Comparison of ENCODE assay signal across 2 cellular contexts in the genomic region with DNA sequence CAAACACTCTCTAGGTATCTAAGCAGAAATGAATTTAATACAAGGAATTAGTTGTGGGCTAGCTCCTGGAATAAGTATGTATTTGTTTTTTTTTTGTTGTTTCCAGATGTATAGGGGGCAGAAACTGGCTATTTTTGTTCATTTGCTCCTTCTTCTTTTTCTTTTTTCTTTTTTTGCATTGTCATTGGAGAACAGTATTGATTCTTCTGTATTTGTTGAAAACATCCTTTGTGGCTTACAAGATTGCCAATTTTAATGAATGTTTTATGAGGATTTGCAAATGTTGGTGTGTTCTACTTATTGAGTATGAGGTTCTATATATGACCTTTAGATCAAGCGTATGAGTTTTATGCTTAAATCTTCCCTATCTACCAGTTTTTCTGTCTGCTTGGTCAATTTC.
TF ChIP-seq lines count a peak whose summit lies in the region.

No MANE protein-coding gene starts in this region.

TF ChIP-seq in A549, 52 proteins besides CTCF, POLR2A, EP300 and RAD21:
- TF ChIP-seq CBX8 (IDR thresholded peaks at IDR 0.05) (no peak), GATA3 (IDR thresholded peaks at IDR 0.05; ENCODE audit: borderline replicate concordance) (no peak), FOSL2 (IDR thresholded peaks at IDR 0.05) (no peak), FOSL2 (CRISPR knock-in tag; IDR thresholded peaks at IDR 0.05) (no peak), TP53 (CRISPR knock-in tag; IDR thresholded peaks at IDR 0.05) (no peak), RNF2 (IDR thresholded peaks at IDR 0.05; ENCODE audit: borderline replicate concordance, low read depth) (no peak), RARB (CRISPR knock-in tag; IDR thresholded peaks at IDR 0.05) (no peak), ZSCAN20 (CRISPR knock-in tag; IDR thresholded peaks at IDR 0.05) (no peak), CBX2 (IDR thresholded peaks at IDR 0.05; ENCODE audit: borderline replicate concordance, low read depth) (no peak), POLR2AphosphoS2 (conservative IDR thresholded peaks at IDR 0.05; ENCODE audit: low read length) (no peak), HOXB13 (CRISPR knock-in tag; IDR thresholded peaks at IDR 0.05; ENCODE audit: low read depth) (no peak), ZNF302 (CRISPR knock-in tag; IDR thresholded peaks at IDR 0.05) (no peak), CHD2 (IDR thresholded peaks at IDR 0.05; ENCODE audit: low read length, partially characterized antibody) (no peak), HOXB5 (CRISPR knock-in tag; IDR thresholded peaks at IDR 0.05) (no peak), EHMT2 (IDR thresholded peaks at IDR 0.05; ENCODE audit: low read depth) (no peak), KDM1A (IDR thresholded peaks at IDR 0.05; ENCODE audit: low read depth) (no peak)
- TF ChIP-seq, protein P1, sequence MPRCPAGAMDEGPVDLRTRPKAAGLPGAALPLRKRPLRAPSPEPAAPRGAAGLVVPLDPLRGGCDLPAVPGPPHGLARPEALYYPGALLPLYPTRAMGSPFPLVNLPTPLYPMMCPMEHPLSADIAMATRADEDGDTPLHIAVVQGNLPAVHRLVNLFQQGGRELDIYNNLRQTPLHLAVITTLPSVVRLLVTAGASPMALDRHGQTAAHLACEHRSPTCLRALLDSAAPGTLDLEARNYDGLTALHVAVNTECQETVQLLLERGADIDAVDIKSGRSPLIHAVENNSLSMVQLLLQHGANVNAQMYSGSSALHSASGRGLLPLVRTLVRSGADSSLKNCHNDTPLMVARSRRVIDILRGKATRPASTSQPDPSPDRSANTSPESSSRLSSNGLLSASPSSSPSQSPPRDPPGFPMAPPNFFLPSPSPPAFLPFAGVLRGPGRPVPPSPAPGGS (IDR thresholded peaks at IDR 0.05), result no peak

TF ChIP-seq in K562, 482 proteins besides CTCF, POLR2A, EP300 and RAD21:
- TF ChIP-seq, protein P2, sequence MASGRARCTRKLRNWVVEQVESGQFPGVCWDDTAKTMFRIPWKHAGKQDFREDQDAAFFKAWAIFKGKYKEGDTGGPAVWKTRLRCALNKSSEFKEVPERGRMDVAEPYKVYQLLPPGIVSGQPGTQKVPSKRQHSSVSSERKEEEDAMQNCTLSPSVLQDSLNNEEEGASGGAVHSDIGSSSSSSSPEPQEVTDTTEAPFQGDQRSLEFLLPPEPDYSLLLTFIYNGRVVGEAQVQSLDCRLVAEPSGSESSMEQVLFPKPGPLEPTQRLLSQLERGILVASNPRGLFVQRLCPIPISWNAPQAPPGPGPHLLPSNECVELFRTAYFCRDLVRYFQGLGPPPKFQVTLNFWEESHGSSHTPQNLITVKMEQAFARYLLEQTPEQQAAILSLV (tag; IDR thresholded peaks at IDR 0.05), result no peak
- TF ChIP-seq KAT2B (IDR thresholded peaks at IDR 0.05; ENCODE audit: low read depth, low read length) (no peak), SPI1 (IDR thresholded peaks at IDR 0.05; ENCODE audit: borderline replicate concordance, low read depth, low read length) (no peak), MAFG (tag; conservative IDR thresholded peaks at IDR 0.05) (peak; percentile 60), MTA2 (IDR thresholded peaks at IDR 0.05; ENCODE audit: low read depth) (no peak), ZNF197 (CRISPR knock-in tag; IDR thresholded peaks at IDR 0.05; ENCODE audit: low read depth) (no peak), BDP1 (IDR thresholded peaks at IDR 0.05; ENCODE audit: insufficient read depth, insufficient read length) (no peak), EGR1 (conservative IDR thresholded peaks at IDR 0.05) (no peak), C11orf30 (IDR thresholded peaks at IDR 0.05; ENCODE audit: low read depth) (0 out of 2 replicates have a peak, but pooled peaks have one; percentile 28), MTA1 (IDR thresholded peaks at IDR 0.05; ENCODE audit: borderline replicate concordance) (no peak), DACH1 (IDR thresholded peaks at IDR 0.05; ENCODE audit: partially characterized antibody) (no peak), KDM1A (IDR thresholded peaks at IDR 0.05) (no peak), ZFP30 (CRISPR knock-in tag; IDR thresholded peaks at IDR 0.05; ENCODE audit: borderline replicate concordance) (no peak), FOXK2 (conservative IDR thresholded peaks at IDR 0.05 in 1 of 2, IDR thresholded peaks at IDR 0.05 in 1 of 2; ENCODE audit: low read depth in 2 of 2) (no peak), TOE1 (IDR thresholded peaks at IDR 0.05; ENCODE audit: borderline replicate concordance) (no peak), TOE1 (CRISPR knock-in tag; IDR thresholded peaks at IDR 0.05; ENCODE audit: borderline replicate concordance, low read depth) (no peak), ZNF316 (IDR thresholded peaks at IDR 0.05) (peak; percentile 64), NFATC3 (IDR thresholded peaks at IDR 0.05) (no peak), SAFB2 (IDR thresholded peaks at IDR 0.05; ENCODE audit: borderline replicate concordance, low read depth, low read length, severe bottlenecking) (no peak), ZNF707 (CRISPR knock-in tag; conservative IDR thresholded peaks at IDR 0.05) (no peak), RBM34 (IDR thresholded peaks at IDR 0.05; ENCODE audit: borderline replicate concordance, insufficient read depth, low read length) (no peak), E2F3 (CRISPR knock-in tag; IDR thresholded peaks at IDR 0.05) (no peak)
- TF ChIP-seq, protein P3, sequence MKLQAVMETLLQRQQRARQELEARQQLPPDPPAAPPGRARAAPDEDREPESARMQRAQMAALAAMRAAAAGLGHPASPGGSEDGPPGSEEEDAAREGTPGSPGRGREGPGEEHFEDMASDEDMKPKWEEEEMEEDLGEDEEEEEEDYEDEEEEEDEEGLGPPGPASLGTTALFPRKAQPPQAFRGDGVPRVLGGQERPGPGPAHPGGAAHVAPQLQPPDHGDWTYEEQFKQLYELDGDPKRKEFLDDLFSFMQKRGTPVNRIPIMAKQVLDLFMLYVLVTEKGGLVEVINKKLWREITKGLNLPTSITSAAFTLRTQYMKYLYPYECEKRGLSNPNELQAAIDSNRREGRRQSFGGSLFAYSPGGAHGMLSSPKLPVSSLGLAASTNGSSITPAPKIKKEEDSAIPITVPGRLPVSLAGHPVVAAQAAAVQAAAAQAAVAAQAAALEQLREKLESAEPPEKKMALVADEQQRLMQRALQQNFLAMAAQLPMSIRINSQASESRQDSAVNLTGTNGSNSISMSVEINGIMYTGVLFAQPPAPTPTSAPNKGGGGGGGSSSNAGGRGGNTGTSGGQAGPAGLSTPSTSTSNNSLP (IDR thresholded peaks at IDR 0.05; ENCODE audit: borderline replicate concordance, low read depth, low read length), result no peak
- TF ChIP-seq, protein P4, sequence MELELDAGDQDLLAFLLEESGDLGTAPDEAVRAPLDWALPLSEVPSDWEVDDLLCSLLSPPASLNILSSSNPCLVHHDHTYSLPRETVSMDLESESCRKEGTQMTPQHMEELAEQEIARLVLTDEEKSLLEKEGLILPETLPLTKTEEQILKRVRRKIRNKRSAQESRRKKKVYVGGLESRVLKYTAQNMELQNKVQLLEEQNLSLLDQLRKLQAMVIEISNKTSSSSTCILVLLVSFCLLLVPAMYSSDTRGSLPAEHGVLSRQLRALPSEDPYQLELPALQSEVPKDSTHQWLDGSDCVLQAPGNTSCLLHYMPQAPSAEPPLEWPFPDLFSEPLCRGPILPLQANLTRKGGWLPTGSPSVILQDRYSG (tag; conservative IDR thresholded peaks at IDR 0.05; ENCODE audit: low read depth), result no peak
- TF ChIP-seq, protein P5, sequence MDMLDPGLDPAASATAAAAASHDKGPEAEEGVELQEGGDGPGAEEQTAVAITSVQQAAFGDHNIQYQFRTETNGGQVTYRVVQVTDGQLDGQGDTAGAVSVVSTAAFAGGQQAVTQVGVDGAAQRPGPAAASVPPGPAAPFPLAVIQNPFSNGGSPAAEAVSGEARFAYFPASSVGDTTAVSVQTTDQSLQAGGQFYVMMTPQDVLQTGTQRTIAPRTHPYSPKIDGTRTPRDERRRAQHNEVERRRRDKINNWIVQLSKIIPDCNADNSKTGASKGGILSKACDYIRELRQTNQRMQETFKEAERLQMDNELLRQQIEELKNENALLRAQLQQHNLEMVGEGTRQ (CRISPR knock-in tag; IDR thresholded peaks at IDR 0.05), result no peak
- TF ChIP-seq, protein P6, sequence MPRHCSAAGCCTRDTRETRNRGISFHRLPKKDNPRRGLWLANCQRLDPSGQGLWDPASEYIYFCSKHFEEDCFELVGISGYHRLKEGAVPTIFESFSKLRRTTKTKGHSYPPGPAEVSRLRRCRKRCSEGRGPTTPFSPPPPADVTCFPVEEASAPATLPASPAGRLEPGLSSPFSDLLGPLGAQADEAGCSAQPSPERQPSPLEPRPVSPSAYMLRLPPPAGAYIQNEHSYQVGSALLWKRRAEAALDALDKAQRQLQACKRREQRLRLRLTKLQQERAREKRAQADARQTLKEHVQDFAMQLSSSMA (CRISPR knock-in tag; IDR thresholded peaks at IDR 0.05), result no peak
- TF ChIP-seq, protein P7, sequence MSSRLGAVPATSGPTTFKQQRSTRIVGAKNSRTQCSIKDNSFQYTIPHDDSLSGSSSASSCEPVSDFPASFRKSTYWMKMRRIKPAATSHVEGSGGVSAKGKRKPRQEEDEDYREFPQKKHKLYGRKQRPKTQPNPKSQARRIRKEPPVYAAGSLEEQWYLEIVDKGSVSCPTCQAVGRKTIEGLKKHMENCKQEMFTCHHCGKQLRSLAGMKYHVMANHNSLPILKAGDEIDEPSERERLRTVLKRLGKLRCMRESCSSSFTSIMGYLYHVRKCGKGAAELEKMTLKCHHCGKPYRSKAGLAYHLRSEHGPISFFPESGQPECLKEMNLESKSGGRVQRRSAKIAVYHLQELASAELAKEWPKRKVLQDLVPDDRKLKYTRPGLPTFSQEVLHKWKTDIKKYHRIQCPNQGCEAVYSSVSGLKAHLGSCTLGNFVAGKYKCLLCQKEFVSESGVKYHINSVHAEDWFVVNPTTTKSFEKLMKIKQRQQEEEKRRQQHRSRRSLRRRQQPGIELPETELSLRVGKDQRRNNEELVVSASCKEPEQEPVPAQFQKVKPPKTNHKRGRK (tag; IDR thresholded peaks at IDR 0.05), result peak; percentile 17; the same call in 1 of the 2 replicates
TF ChIP-seq in K562: peak in this region for 4.
